In the genomic region with DNA sequence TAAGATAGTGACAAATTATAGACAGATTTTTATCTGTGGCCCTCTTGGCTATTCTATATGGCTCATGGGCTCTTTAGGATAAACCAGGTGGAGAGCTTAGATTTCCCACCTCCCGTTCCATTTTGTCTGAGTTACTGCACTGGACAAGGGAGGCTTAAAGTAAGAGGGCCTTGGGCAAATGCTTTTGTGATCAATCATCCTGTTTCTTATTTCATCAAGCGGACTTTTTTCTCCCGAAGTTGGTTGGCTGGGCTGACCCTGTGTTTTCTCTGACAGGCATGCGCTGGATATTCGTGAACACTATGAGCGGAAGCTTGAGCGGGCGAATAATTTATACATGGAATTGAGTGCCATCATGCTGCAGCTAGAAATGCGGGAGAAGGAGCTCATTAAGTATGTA, we compare ENCODE assay signal across 8 cellular contexts.
"Had no signal": no experiment of that assay in that cellular context is flagged by ENCODE, and none has a peak within 500 bp of the region (broad histone marks: within the 10 kb centered on the region; RNA-seq: fewer than 3 reads in every experiment).

No MANE protein-coding gene starts in this region.

- H3K9ac ChIP-seq: GM23248 had no signal

- H3K4me2 ChIP-seq: GM23338 had no signal

- H3K4me3 ChIP-seq: GM23248, GM23338, HAP-1 had no signal

- H3K9me3 ChIP-seq: HAP-1 had no signal

- H2AFZ ChIP-seq: GM23248, GM23338 had no signal

- H3K4me1 ChIP-seq: HAP-1 had no signal

- H3K27ac ChIP-seq: GM23248 had no signal

- H3K36me3 ChIP-seq: HAP-1 had no signal

- DNase-seq: GM23248, GOT3, H7, H9, HCEC 1CT, HFFc6 had no signal
